ENCODE assay signal across 24 cellular contexts in the genomic region with DNA sequence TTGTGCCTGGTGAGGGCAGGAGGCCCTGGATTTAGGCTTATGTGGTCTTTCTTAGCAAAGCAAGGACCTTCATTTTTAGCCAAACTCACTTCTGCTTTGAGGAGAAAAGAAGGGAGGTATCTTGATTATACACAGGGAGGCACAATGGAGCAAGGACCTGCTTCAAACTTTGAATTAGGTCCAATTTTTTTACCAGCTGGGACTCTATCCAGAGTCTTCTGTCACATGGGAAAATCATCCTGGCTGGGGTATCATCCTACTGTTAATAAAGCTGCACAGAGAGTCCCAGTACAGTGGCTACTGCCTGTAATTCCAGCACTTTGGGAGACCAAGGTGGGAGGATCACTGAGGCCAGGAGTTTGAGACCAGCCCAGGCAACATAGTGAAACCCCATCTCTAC.
A peak's percentile ranks its signal among the peaks of the same experiment; 100 is the strongest.
DNase-seq lines count a peak whose midpoint lies in the region; ATAC-seq and TF ChIP-seq lines count a peak whose summit lies in the region.
"Had no signal": no experiment of that assay in that cellular context is flagged by ENCODE, and none has a peak within 500 bp of the region (broad histone marks: within the 10 kb centered on the region; RNA-seq: fewer than 3 reads in every experiment).

No MANE protein-coding gene starts in this region.

- CTCF ChIA-PET in PC-3 (lab: Charles Lee) = interaction anchor here (1.0 to 1.6 kb wide), 3 partner anchors 83 to 182 kb away, joined by 3 to 5 read pairs (median 3); no protein-coding TSS in a partner anchor

- POLR2A ChIA-PET in PC-3 (lab: Charles Lee; ENCODE audit: unreplicated experiment) = interaction anchor here (0.6 kb wide), 1 partner anchor 101 kb away, joined by 13 read pairs; no protein-coding TSS in a partner anchor

- no peaks in the 10 kb centered on the region for H3K27me3 ChIP-seq in PC-3 (ENCODE audit: low read length)
- H3K27me3 ChIP-seq: adrenal gland, breast epithelium, stomach, tibial nerve had no signal

- peaks cover 1% of the 10 kb centered on the region for H3K27me3 Mint-ChIP-seq in endothelial cell (ENCODE audit: unreplicated experiment)
- H3K27me3 Mint-ChIP-seq: CD4-positive, CD25-positive, alpha-beta regulatory T cell; T-cell had no signal

- peak; percentile 31 for ATAC-seq in PC-3
- ATAC-seq in GM21447 (IDR thresholded peaks at IDR 0.05; ENCODE audit: unreplicated experiment) = no peak
- no peak for ATAC-seq in HG02981 (IDR thresholded peaks at IDR 0.05; ENCODE audit: unreplicated experiment)
- ATAC-seq: T-cell had no signal

- no peak overlapping the region for H3K9ac ChIP-seq in PC-3 (ENCODE audit: low read length)
- H3K9ac ChIP-seq: GM23248 had no signal

- TF ChIP-seq CTCF in PC-3 (conservative IDR thresholded peaks at IDR 0.05; ENCODE audit: low read depth, low read length) (peak; percentile 23; the same call in 1 of the 2 replicates), endothelial cell (IDR thresholded peaks at IDR 0.05; ENCODE audit: unreplicated experiment) (no peak)

- H3K9me3 Mint-ChIP-seq in endothelial cell (ENCODE audit: unreplicated experiment) = no peaks in the 10 kb centered on the region

- H3K27ac ChIP-seq in PC-3 (ENCODE audit: low read length) = peak overlapping the region; percentile 33
- H3K27ac ChIP-seq: adrenal gland, breast epithelium, GM23248, stomach, tibial nerve had no signal

- H3K36me3 Mint-ChIP-seq in endothelial cell (ENCODE audit: low read depth, unreplicated experiment) = peaks cover 24% of the 10 kb centered on the region
- H3K36me3 Mint-ChIP-seq: T-cell had no signal

- H3K4me3 Mint-ChIP-seq in endothelial cell (ENCODE audit: unreplicated experiment) = no peak overlapping the region
- H3K4me3 Mint-ChIP-seq: CD4-positive, CD25-positive, alpha-beta regulatory T cell; T-cell had no signal

- BruUV-seq in PC-3 (replicated peaks; lab: Mats Ljungman, UMichigan) = no TSS peak

- H3K9me2 ChIP-seq in PC-3 (replicated peaks; ENCODE audit: low read length) = no peaks in the 10 kb centered on the region

- peaks cover 15% of the 10 kb centered on the region for H3K4me1 Mint-ChIP-seq in endothelial cell (ENCODE audit: unreplicated experiment)
- H3K4me1 Mint-ChIP-seq: CD4-positive, CD25-positive, alpha-beta regulatory T cell had no signal

- H3K4me2 ChIP-seq in PC-3 (ENCODE audit: low read length) = peak overlapping the region; percentile 33

- intact Hi-C loops in PC-3 (cut with micrococcal nuclease) = loop anchor here (10.0 kb wide), 1 partner anchor 351 kb away; no protein-coding TSS in a partner anchor

- no peaks in the 10 kb centered on the region for H4K20me1 ChIP-seq in PC-3 (ENCODE audit: low read length)

- no peaks in the 10 kb centered on the region for H3K79me2 ChIP-seq in PC-3 (ENCODE audit: low read length)

- no peaks in the 10 kb centered on the region for H3K9me3 ChIP-seq in PC-3 (ENCODE audit: low read length)
- H3K9me3 ChIP-seq: adrenal gland, breast epithelium, stomach had no signal

- H3K4me1 ChIP-seq in PC-3 (ENCODE audit: insufficient read depth, low read length) = peaks cover 30% of the 10 kb centered on the region
- H3K4me1 ChIP-seq: adrenal gland, breast epithelium, tibial nerve had no signal

- DNase-seq in AG08396 (ENCODE audit: low spot score) (peak; percentile 0), HCEC 1CT (peak; percentile 10), PC-3 (peak; percentile 44), cerebellum (ENCODE audit: low spot score) (peak; percentile 38), endothelial cell (ENCODE audit: low spot score) (no peak), activated gamma-delta T cell treated with Interleukin-2 at 50 U/mL for 16 hours (no peak)
- DNase-seq: activated CD4-positive, alpha-beta T cell treated with anti-CD3 and anti-CD28 coated beads for 4 hours; activated CD8-positive, alpha-beta memory T cell treated with anti-CD3 and anti-CD28 coated beads for 24 hours; activated naive CD4-positive, alpha-beta T cell; activated T-cell treated with anti-CD3 and anti-CD28 coated beads, Interleukin-2, amount 50 U/mL, for 1 hour; adrenal gland; CD4-positive, CD25-positive, alpha-beta regulatory T cell; GM23248; KG1; MV-4-11; NCI-H187 treated with DMSO at 0.1 percent for 48 hours; SIG-M5; stimulated activated CD8-positive, alpha-beta memory T cell treated with anti-CD3 and anti-CD28 coated beads, Interleukin-4, amount 100 ng/mL, for 48 hours; stomach; T-cell had no signal

- H3K36me3 ChIP-seq in PC-3 (ENCODE audit: low read depth, low read length) = 0 out of 2 replicates have a peak, but pooled peaks cover 3% of the 10 kb centered on the region
- H3K36me3 ChIP-seq: adrenal gland, breast epithelium had no signal

- no peak overlapping the region for H3K27ac Mint-ChIP-seq in endothelial cell (ENCODE audit: unreplicated experiment)
- H3K27ac Mint-ChIP-seq: T-cell had no signal

- H3K4me3 ChIP-seq in PC-3 (ENCODE audit: low read length) = no peak overlapping the region
- H3K4me3 ChIP-seq: adrenal gland, breast epithelium, GM23248, stomach, tibial nerve had no signal

- H2AFZ ChIP-seq in PC-3 (ENCODE audit: low read length) = no peak overlapping the region
- H2AFZ ChIP-seq: GM23248 had no signal

- no peaks in the 10 kb centered on the region for H3F3A ChIP-seq in PC-3 (ENCODE audit: low read length, unreplicated experiment)

Comparison
In these comparisons a context has a peak if more than half of its experiments do, and no peak if none do; other contexts are left out.
1. DNase-seq: peak in AG08396 (single experiment), HCEC 1CT (single experiment), PC-3 (single experiment) and cerebellum (single experiment); none in endothelial cell (single experiment) and activated gamma-delta T cell treated with Interleukin-2 at 50 U/mL for 16 hours (single experiment).